In the genomic region with DNA sequence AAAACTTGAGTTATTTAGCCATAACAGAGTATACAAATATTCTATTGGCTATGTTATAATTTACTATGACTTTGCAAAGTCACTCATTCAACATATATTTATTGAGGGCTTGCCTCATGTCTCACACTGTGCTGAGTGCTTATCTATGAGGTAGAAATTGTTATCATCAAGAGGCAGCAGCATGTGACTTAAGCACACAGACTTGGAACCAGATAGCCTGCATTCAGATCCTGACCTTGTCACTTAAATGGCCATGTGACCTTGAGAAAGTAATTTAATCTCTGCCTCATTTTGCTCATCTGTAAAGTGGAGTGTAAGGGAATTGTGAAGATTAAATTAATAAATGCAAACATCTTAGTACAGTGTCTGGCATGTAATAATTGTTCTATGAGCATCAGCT, we compare ENCODE assay signal across 1 cellular context.
A peak's percentile ranks its signal among the peaks of the same experiment; 100 is the strongest.
TF ChIP-seq lines count a peak whose summit lies in the region.

No MANE protein-coding gene starts in this region.

TF ChIP-seq in K562, 482 proteins besides CTCF, POLR2A, EP300 and RAD21 (continued from another document and continues in another):
- TF ChIP-seq, protein P1, sequence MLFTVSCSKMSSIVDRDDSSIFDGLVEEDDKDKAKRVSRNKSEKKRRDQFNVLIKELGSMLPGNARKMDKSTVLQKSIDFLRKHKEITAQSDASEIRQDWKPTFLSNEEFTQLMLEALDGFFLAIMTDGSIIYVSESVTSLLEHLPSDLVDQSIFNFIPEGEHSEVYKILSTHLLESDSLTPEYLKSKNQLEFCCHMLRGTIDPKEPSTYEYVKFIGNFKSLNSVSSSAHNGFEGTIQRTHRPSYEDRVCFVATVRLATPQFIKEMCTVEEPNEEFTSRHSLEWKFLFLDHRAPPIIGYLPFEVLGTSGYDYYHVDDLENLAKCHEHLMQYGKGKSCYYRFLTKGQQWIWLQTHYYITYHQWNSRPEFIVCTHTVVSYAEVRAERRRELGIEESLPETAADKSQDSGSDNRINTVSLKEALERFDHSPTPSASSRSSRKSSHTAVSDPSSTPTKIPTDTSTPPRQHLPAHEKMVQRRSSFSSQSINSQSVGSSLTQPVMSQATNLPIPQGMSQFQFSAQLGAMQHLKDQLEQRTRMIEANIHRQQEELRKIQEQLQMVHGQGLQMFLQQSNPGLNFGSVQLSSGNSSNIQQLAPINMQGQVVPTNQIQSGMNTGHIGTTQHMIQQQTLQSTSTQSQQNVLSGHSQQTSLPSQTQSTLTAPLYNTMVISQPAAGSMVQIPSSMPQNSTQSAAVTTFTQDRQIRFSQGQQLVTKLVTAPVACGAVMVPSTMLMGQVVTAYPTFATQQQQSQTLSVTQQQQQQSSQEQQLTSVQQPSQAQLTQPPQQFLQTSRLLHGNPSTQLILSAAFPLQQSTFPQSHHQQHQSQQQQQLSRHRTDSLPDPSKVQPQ (CRISPR knock-in tag; IDR thresholded peaks at IDR 0.05; ENCODE audit: borderline replicate concordance), result no peak
- TF ChIP-seq TOE1 (IDR thresholded peaks at IDR 0.05; ENCODE audit: borderline replicate concordance) (peak; percentile 84; the same call in 1 of the 2 replicates), TOE1 (CRISPR knock-in tag; IDR thresholded peaks at IDR 0.05; ENCODE audit: borderline replicate concordance, low read depth) (no peak), ZNF197 (CRISPR knock-in tag; IDR thresholded peaks at IDR 0.05; ENCODE audit: low read depth) (peak; percentile 75; the same call in 1 of the 2 replicates), PHF21A (IDR thresholded peaks at IDR 0.05; ENCODE audit: borderline replicate concordance, low read depth) (no peak), THRAP3 (IDR thresholded peaks at IDR 0.05; ENCODE audit: borderline replicate concordance) (no peak), SMARCA4 (IDR thresholded peaks at IDR 0.05) (peak; percentile 91), CEBPG (CRISPR knock-in tag; IDR thresholded peaks at IDR 0.05) (no peak), CEBPG (tag; conservative IDR thresholded peaks at IDR 0.05 in 1 of 2, IDR thresholded peaks at IDR 0.05 in 1 of 2) (no peak), STAT5A (IDR thresholded peaks at IDR 0.05; ENCODE audit: borderline replicate concordance, low read length) (peak; percentile 90), POLR2AphosphoS2 (IDR thresholded peaks at IDR 0.05; ENCODE audit: low read length) (no peak), TEAD1 (CRISPR knock-in tag; IDR thresholded peaks at IDR 0.05) (peak in 1 of 2 experiments; percentile 79; a peak in 2 of 4 replicates), ZNF551 (CRISPR knock-in tag; IDR thresholded peaks at IDR 0.05) (no peak), NBN (IDR thresholded peaks at IDR 0.05; ENCODE audit: low read depth) (peak; percentile 69; the same call in 1 of the 2 replicates), NCOR1 (IDR thresholded peaks at IDR 0.05) (peak; percentile 93), KHSRP (IDR thresholded peaks at IDR 0.05) (0 out of 2 replicates have a peak, but pooled peaks have one; percentile 57), SMARCE1 (IDR thresholded peaks at IDR 0.05) (peak; percentile 90)
- TF ChIP-seq, protein P2, sequence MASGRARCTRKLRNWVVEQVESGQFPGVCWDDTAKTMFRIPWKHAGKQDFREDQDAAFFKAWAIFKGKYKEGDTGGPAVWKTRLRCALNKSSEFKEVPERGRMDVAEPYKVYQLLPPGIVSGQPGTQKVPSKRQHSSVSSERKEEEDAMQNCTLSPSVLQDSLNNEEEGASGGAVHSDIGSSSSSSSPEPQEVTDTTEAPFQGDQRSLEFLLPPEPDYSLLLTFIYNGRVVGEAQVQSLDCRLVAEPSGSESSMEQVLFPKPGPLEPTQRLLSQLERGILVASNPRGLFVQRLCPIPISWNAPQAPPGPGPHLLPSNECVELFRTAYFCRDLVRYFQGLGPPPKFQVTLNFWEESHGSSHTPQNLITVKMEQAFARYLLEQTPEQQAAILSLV (tag; IDR thresholded peaks at IDR 0.05), result no peak
- TF ChIP-seq, protein P3, sequence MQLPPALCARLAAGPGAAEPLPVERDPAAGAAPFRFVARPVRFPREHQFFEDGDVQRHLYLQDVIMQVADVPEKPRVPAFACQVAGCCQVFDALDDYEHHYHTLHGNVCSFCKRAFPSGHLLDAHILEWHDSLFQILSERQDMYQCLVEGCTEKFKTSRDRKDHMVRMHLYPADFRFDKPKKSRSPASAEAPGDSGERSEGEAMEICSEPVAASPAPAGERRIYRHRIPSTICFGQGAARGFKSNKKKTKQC (CRISPR knock-in tag; IDR thresholded peaks at IDR 0.05), result no peak
- TF ChIP-seq, protein P4, sequence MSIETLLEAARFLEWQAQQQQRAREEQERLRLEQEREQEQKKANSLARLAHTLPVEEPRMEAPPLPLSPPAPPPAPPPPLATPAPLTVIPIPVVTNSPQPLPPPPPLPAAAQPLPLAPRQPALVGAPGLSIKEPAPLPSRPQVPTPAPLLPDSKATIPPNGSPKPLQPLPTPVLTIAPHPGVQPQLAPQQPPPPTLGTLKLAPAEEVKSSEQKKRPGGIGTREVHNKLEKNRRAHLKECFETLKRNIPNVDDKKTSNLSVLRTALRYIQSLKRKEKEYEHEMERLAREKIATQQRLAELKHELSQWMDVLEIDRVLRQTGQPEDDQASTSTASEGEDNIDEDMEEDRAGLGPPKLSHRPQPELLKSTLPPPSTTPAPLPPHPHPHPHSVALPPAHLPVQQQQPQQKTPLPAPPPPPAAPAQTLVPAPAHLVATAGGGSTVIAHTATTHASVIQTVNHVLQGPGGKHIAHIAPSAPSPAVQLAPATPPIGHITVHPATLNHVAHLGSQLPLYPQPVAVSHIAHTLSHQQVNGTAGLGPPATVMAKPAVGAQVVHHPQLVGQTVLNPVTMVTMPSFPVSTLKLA (conservative IDR thresholded peaks at IDR 0.05), result peak; percentile 72 to 75
- TF ChIP-seq, protein P5, sequence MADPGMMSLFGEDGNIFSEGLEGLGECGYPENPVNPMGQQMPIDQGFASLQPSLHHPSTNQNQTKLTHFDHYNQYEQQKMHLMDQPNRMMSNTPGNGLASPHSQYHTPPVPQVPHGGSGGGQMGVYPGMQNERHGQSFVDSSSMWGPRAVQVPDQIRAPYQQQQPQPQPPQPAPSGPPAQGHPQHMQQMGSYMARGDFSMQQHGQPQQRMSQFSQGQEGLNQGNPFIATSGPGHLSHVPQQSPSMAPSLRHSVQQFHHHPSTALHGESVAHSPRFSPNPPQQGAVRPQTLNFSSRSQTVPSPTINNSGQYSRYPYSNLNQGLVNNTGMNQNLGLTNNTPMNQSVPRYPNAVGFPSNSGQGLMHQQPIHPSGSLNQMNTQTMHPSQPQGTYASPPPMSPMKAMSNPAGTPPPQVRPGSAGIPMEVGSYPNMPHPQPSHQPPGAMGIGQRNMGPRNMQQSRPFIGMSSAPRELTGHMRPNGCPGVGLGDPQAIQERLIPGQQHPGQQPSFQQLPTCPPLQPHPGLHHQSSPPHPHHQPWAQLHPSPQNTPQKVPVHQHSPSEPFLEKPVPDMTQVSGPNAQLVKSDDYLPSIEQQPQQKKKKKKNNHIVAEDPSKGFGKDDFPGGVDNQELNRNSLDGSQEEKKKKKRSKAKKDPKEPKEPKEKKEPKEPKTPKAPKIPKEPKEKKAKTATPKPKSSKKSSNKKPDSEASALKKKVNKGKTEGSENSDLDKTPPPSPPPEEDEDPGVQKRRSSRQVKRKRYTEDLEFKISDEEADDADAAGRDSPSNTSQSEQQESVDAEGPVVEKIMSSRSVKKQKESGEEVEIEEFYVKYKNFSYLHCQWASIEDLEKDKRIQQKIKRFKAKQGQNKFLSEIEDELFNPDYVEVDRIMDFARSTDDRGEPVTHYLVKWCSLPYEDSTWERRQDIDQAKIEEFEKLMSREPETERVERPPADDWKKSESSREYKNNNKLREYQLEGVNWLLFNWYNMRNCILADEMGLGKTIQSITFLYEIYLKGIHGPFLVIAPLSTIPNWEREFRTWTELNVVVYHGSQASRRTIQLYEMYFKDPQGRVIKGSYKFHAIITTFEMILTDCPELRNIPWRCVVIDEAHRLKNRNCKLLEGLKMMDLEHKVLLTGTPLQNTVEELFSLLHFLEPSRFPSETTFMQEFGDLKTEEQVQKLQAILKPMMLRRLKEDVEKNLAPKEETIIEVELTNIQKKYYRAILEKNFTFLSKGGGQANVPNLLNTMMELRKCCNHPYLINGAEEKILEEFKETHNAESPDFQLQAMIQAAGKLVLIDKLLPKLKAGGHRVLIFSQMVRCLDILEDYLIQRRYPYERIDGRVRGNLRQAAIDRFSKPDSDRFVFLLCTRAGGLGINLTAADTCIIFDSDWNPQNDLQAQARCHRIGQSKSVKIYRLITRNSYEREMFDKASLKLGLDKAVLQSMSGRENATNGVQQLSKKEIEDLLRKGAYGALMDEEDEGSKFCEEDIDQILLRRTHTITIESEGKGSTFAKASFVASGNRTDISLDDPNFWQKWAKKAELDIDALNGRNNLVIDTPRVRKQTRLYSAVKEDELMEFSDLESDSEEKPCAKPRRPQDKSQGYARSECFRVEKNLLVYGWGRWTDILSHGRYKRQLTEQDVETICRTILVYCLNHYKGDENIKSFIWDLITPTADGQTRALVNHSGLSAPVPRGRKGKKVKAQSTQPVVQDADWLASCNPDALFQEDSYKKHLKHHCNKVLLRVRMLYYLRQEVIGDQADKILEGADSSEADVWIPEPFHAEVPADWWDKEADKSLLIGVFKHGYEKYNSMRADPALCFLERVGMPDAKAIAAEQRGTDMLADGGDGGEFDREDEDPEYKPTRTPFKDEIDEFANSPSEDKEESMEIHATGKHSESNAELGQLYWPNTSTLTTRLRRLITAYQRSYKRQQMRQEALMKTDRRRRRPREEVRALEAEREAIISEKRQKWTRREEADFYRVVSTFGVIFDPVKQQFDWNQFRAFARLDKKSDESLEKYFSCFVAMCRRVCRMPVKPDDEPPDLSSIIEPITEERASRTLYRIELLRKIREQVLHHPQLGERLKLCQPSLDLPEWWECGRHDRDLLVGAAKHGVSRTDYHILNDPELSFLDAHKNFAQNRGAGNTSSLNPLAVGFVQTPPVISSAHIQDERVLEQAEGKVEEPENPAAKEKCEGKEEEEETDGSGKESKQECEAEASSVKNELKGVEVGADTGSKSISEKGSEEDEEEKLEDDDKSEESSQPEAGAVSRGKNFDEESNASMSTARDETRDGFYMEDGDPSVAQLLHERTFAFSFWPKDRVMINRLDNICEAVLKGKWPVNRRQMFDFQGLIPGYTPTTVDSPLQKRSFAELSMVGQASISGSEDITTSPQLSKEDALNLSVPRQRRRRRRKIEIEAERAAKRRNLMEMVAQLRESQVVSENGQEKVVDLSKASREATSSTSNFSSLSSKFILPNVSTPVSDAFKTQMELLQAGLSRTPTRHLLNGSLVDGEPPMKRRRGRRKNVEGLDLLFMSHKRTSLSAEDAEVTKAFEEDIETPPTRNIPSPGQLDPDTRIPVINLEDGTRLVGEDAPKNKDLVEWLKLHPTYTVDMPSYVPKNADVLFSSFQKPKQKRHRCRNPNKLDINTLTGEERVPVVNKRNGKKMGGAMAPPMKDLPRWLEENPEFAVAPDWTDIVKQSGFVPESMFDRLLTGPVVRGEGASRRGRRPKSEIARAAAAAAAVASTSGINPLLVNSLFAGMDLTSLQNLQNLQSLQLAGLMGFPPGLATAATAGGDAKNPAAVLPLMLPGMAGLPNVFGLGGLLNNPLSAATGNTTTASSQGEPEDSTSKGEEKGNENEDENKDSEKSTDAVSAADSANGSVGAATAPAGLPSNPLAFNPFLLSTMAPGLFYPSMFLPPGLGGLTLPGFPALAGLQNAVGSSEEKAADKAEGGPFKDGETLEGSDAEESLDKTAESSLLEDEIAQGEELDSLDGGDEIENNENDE (IDR thresholded peaks at IDR 0.05; ENCODE audit: low read depth, low read length), result no peak
- TF ChIP-seq, protein P6, sequence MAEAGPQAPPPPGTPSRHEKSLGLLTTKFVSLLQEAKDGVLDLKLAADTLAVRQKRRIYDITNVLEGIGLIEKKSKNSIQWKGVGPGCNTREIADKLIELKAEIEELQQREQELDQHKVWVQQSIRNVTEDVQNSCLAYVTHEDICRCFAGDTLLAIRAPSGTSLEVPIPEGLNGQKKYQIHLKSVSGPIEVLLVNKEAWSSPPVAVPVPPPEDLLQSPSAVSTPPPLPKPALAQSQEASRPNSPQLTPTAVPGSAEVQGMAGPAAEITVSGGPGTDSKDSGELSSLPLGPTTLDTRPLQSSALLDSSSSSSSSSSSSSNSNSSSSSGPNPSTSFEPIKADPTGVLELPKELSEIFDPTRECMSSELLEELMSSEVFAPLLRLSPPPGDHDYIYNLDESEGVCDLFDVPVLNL (CRISPR knock-in tag; IDR thresholded peaks at IDR 0.05; ENCODE audit: low read depth), result no peak
- TF ChIP-seq, protein P7, sequence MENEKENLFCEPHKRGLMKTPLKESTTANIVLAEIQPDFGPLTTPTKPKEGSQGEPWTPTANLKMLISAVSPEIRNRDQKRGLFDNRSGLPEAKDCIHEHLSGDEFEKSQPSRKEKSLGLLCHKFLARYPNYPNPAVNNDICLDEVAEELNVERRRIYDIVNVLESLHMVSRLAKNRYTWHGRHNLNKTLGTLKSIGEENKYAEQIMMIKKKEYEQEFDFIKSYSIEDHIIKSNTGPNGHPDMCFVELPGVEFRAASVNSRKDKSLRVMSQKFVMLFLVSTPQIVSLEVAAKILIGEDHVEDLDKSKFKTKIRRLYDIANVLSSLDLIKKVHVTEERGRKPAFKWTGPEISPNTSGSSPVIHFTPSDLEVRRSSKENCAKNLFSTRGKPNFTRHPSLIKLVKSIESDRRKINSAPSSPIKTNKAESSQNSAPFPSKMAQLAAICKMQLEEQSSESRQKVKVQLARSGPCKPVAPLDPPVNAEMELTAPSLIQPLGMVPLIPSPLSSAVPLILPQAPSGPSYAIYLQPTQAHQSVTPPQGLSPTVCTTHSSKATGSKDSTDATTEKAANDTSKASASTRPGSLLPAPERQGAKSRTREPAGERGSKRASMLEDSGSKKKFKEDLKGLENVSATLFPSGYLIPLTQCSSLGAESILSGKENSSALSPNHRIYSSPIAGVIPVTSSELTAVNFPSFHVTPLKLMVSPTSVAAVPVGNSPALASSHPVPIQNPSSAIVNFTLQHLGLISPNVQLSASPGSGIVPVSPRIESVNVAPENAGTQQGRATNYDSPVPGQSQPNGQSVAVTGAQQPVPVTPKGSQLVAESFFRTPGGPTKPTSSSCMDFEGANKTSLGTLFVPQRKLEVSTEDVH (IDR thresholded peaks at IDR 0.05; ENCODE audit: low read depth, partially characterized antibody), result no peak
- TF ChIP-seq, protein P8, sequence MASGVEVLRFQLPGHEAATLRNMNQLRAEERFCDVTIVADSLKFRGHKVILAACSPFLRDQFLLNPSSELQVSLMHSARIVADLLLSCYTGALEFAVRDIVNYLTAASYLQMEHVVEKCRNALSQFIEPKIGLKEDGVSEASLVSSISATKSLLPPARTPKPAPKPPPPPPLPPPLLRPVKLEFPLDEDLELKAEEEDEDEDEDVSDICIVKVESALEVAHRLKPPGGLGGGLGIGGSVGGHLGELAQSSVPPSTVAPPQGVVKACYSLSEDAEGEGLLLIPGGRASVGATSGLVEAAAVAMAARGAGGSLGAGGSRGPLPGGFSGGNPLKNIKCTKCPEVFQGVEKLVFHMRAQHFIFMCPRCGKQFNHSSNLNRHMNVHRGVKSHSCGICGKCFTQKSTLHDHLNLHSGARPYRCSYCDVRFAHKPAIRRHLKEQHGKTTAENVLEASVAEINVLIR (CRISPR knock-in tag; IDR thresholded peaks at IDR 0.05), result peak; percentile 43; the same call in 1 of the 2 replicates
- TF ChIP-seq, protein P9, sequence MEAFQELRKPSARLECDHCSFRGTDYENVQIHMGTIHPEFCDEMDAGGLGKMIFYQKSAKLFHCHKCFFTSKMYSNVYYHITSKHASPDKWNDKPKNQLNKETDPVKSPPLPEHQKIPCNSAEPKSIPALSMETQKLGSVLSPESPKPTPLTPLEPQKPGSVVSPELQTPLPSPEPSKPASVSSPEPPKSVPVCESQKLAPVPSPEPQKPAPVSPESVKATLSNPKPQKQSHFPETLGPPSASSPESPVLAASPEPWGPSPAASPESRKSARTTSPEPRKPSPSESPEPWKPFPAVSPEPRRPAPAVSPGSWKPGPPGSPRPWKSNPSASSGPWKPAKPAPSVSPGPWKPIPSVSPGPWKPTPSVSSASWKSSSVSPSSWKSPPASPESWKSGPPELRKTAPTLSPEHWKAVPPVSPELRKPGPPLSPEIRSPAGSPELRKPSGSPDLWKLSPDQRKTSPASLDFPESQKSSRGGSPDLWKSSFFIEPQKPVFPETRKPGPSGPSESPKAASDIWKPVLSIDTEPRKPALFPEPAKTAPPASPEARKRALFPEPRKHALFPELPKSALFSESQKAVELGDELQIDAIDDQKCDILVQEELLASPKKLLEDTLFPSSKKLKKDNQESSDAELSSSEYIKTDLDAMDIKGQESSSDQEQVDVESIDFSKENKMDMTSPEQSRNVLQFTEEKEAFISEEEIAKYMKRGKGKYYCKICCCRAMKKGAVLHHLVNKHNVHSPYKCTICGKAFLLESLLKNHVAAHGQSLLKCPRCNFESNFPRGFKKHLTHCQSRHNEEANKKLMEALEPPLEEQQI (IDR thresholded peaks at IDR 0.05), result peak; percentile 80; the same call in 1 of the 2 replicates
